ENCODE assay signal across 9 cellular contexts in genomic region chr14:104722938-104723650, GRCh38. TPM values are rescaled to one million over a fixed set of nuclear protein-coding genes. Genes with fewer than 3 reads are reported as not detected.
DNase-seq lines count a peak whose midpoint lies in the region; ATAC-seq, FAIRE-seq and TF ChIP-seq lines count a peak whose summit lies in the region.
"Had no signal": no experiment of that assay in that cellular context is flagged by ENCODE, and none has a peak within 500 bp of the region (broad histone marks: within the 10 kb centered on the region; RNA-seq: fewer than 3 reads in every experiment).

No MANE protein-coding gene starts in this region.

- RAD21 ChIA-PET in GM12878 (lab: Charles Lee; ENCODE audit: unreplicated experiment): no interaction called here

- POLR2A ChIA-PET in GM12878 (lab: Charles Lee): no interaction called here

- H3K4me3 Mint-ChIP-seq in stimulated activated naive B cell treated with anti-CD40 and anti-IgM and Interleukin-4, amounts not matched to agents 10 μg/mL and 1 μg/mL and 100 μg/mL, for 72 hours: no peak overlapping the region

- peaks cover 0 to 23% (median 12%) of the 10 kb centered on the region in 9 donors for H3K36me3 ChIP-seq in heart left ventricle
- no peaks in the 10 kb centered on the region for H3K36me3 ChIP-seq in GM12878 (ENCODE audit: control insufficient read depth in 2 of 2, insufficient read depth in 2 of 2, low read length in 1 of 2)
- no peaks in the 10 kb centered on the region for H3K36me3 ChIP-seq in mucosa of descending colon (ENCODE audit: low read depth)
- H3K36me3 ChIP-seq in urinary bladder (ENCODE audit: insufficient read depth): peaks cover 1% of the 10 kb centered on the region
- H3K36me3 ChIP-seq: thyroid gland had no signal

- H4K20me1 ChIP-seq in GM12878 (ENCODE audit: control insufficient read depth, insufficient read depth): no peaks in the 10 kb centered on the region

- H3K9ac ChIP-seq in GM12878 (ENCODE audit: control insufficient read depth, insufficient read depth, low read length): no peak overlapping the region

- SMC1A ChIA-PET in GM12878 (lab: Charles Lee; ENCODE audit: uncharacterized antibody, unreplicated experiment): no interaction called here

- intact Hi-C loops in heart left ventricle (cut with DNase I): loop anchor here in 2 of 10 donors (1.0 to 10.0 kb wide), 2 partner anchors 29 to 138 kb away; no protein-coding TSS in a partner anchor
- intact Hi-C loops in left cardiac atrium (cut with DNase I): no loop called here
- intact Hi-C loops in GM12878 (cut with micrococcal nuclease; ENCODE audit: unreplicated experiment): no loop called here
- intact Hi-C loops in mucosa of descending colon (cut with DNase I, micrococcal nuclease): no loop called here

- no TSS peak for BruUV-seq in GM12878 (replicated peaks; lab: Mats Ljungman, UMichigan)

- H3K27ac Mint-ChIP-seq in stimulated activated naive B cell treated with anti-CD40 and anti-IgM and Interleukin-4, amounts not matched to agents 10 μg/mL and 1 μg/mL and 100 μg/mL, for 72 hours: no peak overlapping the region

- H3K4me1 Mint-ChIP-seq in stimulated activated naive B cell treated with anti-CD40 and anti-IgM and Interleukin-4, amounts not matched to agents 10 μg/mL and 1 μg/mL and 100 μg/mL, for 72 hours: peaks cover 3 to 7% of the 10 kb centered on the region in 2 donors

- peak overlapping the region; percentile 69 to 98 (median 90) for H3K27ac ChIP-seq in heart left ventricle
- no peak overlapping the region for H3K27ac ChIP-seq in GM12878 (ENCODE audit: control insufficient read depth, insufficient read depth)
- H3K27ac ChIP-seq in urinary bladder (ENCODE audit: low read depth): no peak overlapping the region

- TF ChIP-seq EP300 in GM12878 (IDR thresholded peaks at IDR 0.05; ENCODE audit: borderline replicate concordance in 1 of 2, control insufficient read depth in 1 of 2, low read depth in 2 of 2, low read length in 2 of 2): no peak

- H3K9me3 ChIP-seq in heart left ventricle: no peaks in the 10 kb centered on the region
- no peaks in the 10 kb centered on the region for H3K9me3 ChIP-seq in GM12878 (replicated peaks; ENCODE audit: control insufficient read depth, insufficient read depth, low read length)
- H3K9me3 ChIP-seq in mucosa of descending colon: no peaks in the 10 kb centered on the region
- H3K9me3 ChIP-seq: thyroid gland had no signal

- no peak for TF ChIP-seq RAD21 in GM12878 (IDR thresholded peaks at IDR 0.05; ENCODE audit: insufficient read depth, low read depth, low read length)

- WGBS in heart left ventricle, 4 donors: 55 to 63% (median 60%) methylated on average over 6 to 26 of the region's 26 CpGs
- WGBS in GM12878 (ENCODE audit: insufficient coverage, insufficient replicate concordance, low lambda C conversion rate, missing lambda C conversion rate): 31% methylated on average over 25 of the region's 26 CpGs
- 58% methylated on average over 26 of the region's 26 CpGs for WGBS in urinary bladder

- CTCF ChIA-PET in GM12878 (lab: Yijun Ruan, JAX): interaction anchor here (0.6 to 1.2 kb wide), 2 partner anchors 14 to 103 kb away, joined by 4 to 5 read pairs; no protein-coding TSS in a partner anchor

- peaks cover 0 to 6% of the 10 kb centered on the region in 2 donors for H3K36me3 Mint-ChIP-seq in stimulated activated naive B cell treated with anti-CD40 and anti-IgM and Interleukin-4, amounts not matched to agents 10 μg/mL and 1 μg/mL and 100 μg/mL, for 72 hours

- H3K4me2 ChIP-seq in GM12878 (ENCODE audit: control insufficient read depth, insufficient read depth): peak overlapping the region; percentile 87

- no peak for ATAC-seq in heart left ventricle
- no peak for ATAC-seq in left cardiac atrium
- peak; percentile 2; the same call in 1 of the 3 replicates for ATAC-seq in GM12878
- ATAC-seq in mucosa of descending colon: peak; percentile 45
- ATAC-seq in GM18498 (IDR thresholded peaks at IDR 0.05; ENCODE audit: unreplicated experiment): no peak
- no peak for ATAC-seq in stimulated activated naive B cell treated with anti-CD40 and anti-IgM and Interleukin-4, amounts not matched to agents 10 μg/mL and 1 μg/mL and 100 μg/mL, for 72 hours (replicated peaks)

- peak overlapping the region in 9 of 12 donors; percentile 63 to 96 (median 80) for H3K4me3 ChIP-seq in heart left ventricle
- H3K4me3 ChIP-seq in GM12878: no peak overlapping the region; the same call in 1 of the 2 replicates
- H3K4me3 ChIP-seq in mucosa of descending colon: no peak overlapping the region
- H3K4me3 ChIP-seq in urinary bladder (ENCODE audit: low read depth, low read length): peak overlapping the region; percentile 78

- FAIRE-seq in GM12878 (lab: Jason Lieb, UNC): no peak

- H3K4me1 ChIP-seq in heart left ventricle: peaks cover 3 to 81% (median 44%) of the 10 kb centered on the region in 12 donors
- no peaks in the 10 kb centered on the region for H3K4me1 ChIP-seq in GM12878 (ENCODE audit: control insufficient read depth, insufficient read depth, low read length)
- peaks cover 20% of the 10 kb centered on the region for H3K4me1 ChIP-seq in mucosa of descending colon (ENCODE audit: low read depth)
- no peaks in the 10 kb centered on the region for H3K4me1 ChIP-seq in urinary bladder (ENCODE audit: insufficient read depth)

- peaks cover 8 to 19% of the 10 kb centered on the region in 2 donors for H3K27me3 Mint-ChIP-seq in stimulated activated naive B cell treated with anti-CD40 and anti-IgM and Interleukin-4, amounts not matched to agents 10 μg/mL and 1 μg/mL and 100 μg/mL, for 72 hours

- H3K27me3 ChIP-seq in heart left ventricle (no peaks in the 10 kb centered on the region), GM12878 (replicated peaks in 1 of 2; ENCODE audit: control insufficient read depth in 2 of 2, insufficient read depth in 2 of 2, low read length in 1 of 2) (peaks cover 0 to 4% of the 10 kb centered on the region in 2 experiments; a peak in 1 of 4 replicates)
- H3K27me3 ChIP-seq: thyroid gland had no signal

- no peak for DNase-seq in heart left ventricle
- DNase-seq in left cardiac atrium: no peak
- DNase-seq in GM12878 (ENCODE audit: low read depth, low spot score): no peak
- DNase-seq in mucosa of descending colon: no peak
- no peak for DNase-seq in activated naive CD4-positive, alpha-beta T cell treated with anti-CD3 and anti-CD28 coated beads, Interleukin-2, amount 50 U/mL, for 16 hours
- no peak for DNase-seq in stimulated activated naive B cell treated with anti-CD40 and anti-IgM and Interleukin-4, amounts not matched to agents 10 μg/mL and 1 μg/mL and 100 μg/mL, for 72 hours

- no peaks in the 10 kb centered on the region for H3K79me2 ChIP-seq in GM12878 (ENCODE audit: control insufficient read depth, insufficient read depth, low read length)

- in situ Hi-C loops in GM12878 (cut with MboI): no loop called here

- H2AFZ ChIP-seq in GM12878 (ENCODE audit: control insufficient read depth, low read depth, low read length): no peak overlapping the region

- no peaks in the 10 kb centered on the region for H3K9me3 Mint-ChIP-seq in stimulated activated naive B cell treated with anti-CD40 and anti-IgM and Interleukin-4, amounts not matched to agents 10 μg/mL and 1 μg/mL and 100 μg/mL, for 72 hours

- no peak for TF ChIP-seq CTCF in heart left ventricle (IDR thresholded peaks at IDR 0.05)
- TF ChIP-seq CTCF in GM12878 (IDR thresholded peaks at IDR 0.05 in 2 of 3, conservative IDR thresholded peaks at IDR 0.05 in 1 of 3; ENCODE audit: control insufficient read depth in 2 of 3, extremely low read depth in 1 of 3, insufficient read depth in 1 of 3, low read depth in 3 of 3, low read length in 3 of 3): no peak
- TF ChIP-seq CTCF in mucosa of descending colon (IDR thresholded peaks at IDR 0.05): no peak

- TF ChIP-seq POLR2A in heart left ventricle (IDR thresholded peaks at IDR 0.05) (no peak), GM12878 (IDR thresholded peaks at IDR 0.05; ENCODE audit: low read depth, low read length) (no peak)

RNA-seq across cellular contexts. Expression of gene ADSS1, which starts 0.9 kb away (rescaled TPM):
- 100 to 1,000 TPM in 8 of 9 donors, 10 to 100 TPM in 1; 78.9 to 247 (median 160) TPM for total RNA-seq in heart left ventricle
- 100 to 1,000 TPM in 1 of 2 donors, 10 to 100 TPM in 1; 64.7 to 258 TPM for polyA plus RNA-seq in heart left ventricle
- total RNA-seq in left cardiac atrium: 100 to 1,000 TPM in 1 of 2 donors, 10 to 100 TPM in 1; 86.2 to 102 TPM
- total RNA-seq in GM12878 (2013; cell fraction: nucleolus; rRNA removed): 0.96 TPM in 1 of 2 replicates, not detected in the other
- total RNA-seq in GM12878 (2014; rRNA removed): not detected in 2 replicates
- total RNA-seq in GM12878 (2014; rRNA removed; fragmentation: Illumina TruSeq; extraction: Trizol): not detected in 2 replicates
- 0.28 TPM in 1 of 2 replicates, not detected in the other for total RNA-seq in GM12878 (2021)
- polyA plus RNA-seq in GM12878 (2011; ENCODE audit: low read depth): not detected
- 0.19 and 0.39 TPM in 2 replicates for polyA plus RNA-seq in GM12878 (2011; rRNA removed)
- polyA plus RNA-seq in GM12878 (2011; cell fraction: cytosol; rRNA removed): 0.08 and 0.21 TPM in 2 replicates
- 0.87 and 1.3 TPM in 2 replicates for polyA plus RNA-seq in GM12878 (2011; cell fraction: nucleus; rRNA removed)
- polyA plus RNA-seq in GM12878 (2012): 0.22 and 0.65 TPM in 2 replicates
- 0.12 TPM in 1 of 2 replicates, not detected in the other for polyA plus RNA-seq in GM12878 (2014; fragmentation: Illumina TruSeq; extraction: Trizol)
- polyA plus RNA-seq in GM12878 (2014; fragmentation: Nextera tagmentation; extraction: Ambion mirVana): under 1 TPM in 1 of 2 experiments, not detected in 1; 0.11 TPM
- 0.45 TPM in 1 of 2 replicates, not detected in the other for polyA plus RNA-seq in GM12878 (2014; rRNA removed)
- polyA plus RNA-seq in GM12878 (2016; fragmentation: Nextera tagmentation; extraction: Ambion mirVana): not detected
- polyA minus RNA-seq in GM12878 (2011; rRNA and poly(A)+ RNA removed): 0.10 TPM in 1 of 2 replicates, not detected in the other
- polyA minus RNA-seq in GM12878 (2011; cell fraction: cytosol; rRNA and poly(A)+ RNA removed): not detected in 2 replicates
- 0.38 TPM in 1 of 2 replicates, not detected in the other for polyA minus RNA-seq in GM12878 (2011; cell fraction: nucleus; rRNA and poly(A)+ RNA removed)
- total RNA-seq in mucosa of descending colon: 1 to 10 TPM; 2.0 to 6.0 (median 4.2) TPM
- 5.4 TPM for total RNA-seq in urinary bladder
- 8.4 TPM for polyA plus RNA-seq in urinary bladder

RNA-seq across cellular contexts. Expression of gene SIVA1, which starts 29.9 kb away (rescaled TPM):
- total RNA-seq in heart left ventricle: 100 to 1,000 TPM in 2 of 9 donors, 10 to 100 TPM in 7; 41.0 to 203 (median 53.9) TPM
- polyA plus RNA-seq in heart left ventricle: 100 to 1,000 TPM; 126 to 191 TPM
- 10 to 100 TPM; 67.6 to 68.7 TPM for total RNA-seq in left cardiac atrium
- total RNA-seq in GM12878 (2013; cell fraction: nucleolus; rRNA removed): 37.5 and 51.8 TPM in 2 replicates
- total RNA-seq in GM12878 (2014; rRNA removed): 182 and 197 TPM in 2 replicates
- 18.8 and 26.6 TPM in 2 replicates for total RNA-seq in GM12878 (2014; rRNA removed; fragmentation: Illumina TruSeq; extraction: Trizol)
- total RNA-seq in GM12878 (2021): 128 and 137 TPM in 2 replicates
- 32.1 TPM for polyA plus RNA-seq in GM12878 (2011; ENCODE audit: low read depth)
- polyA plus RNA-seq in GM12878 (2011; rRNA removed): 29.6 and 75.5 TPM in 2 replicates
- 159 and 299 TPM in 2 replicates for polyA plus RNA-seq in GM12878 (2011; cell fraction: cytosol; rRNA removed)
- polyA plus RNA-seq in GM12878 (2011; cell fraction: nucleus; rRNA removed): 166 and 180 TPM in 2 replicates
- 63.7 and 67.4 TPM in 2 replicates for polyA plus RNA-seq in GM12878 (2012)
- polyA plus RNA-seq in GM12878 (2014; fragmentation: Illumina TruSeq; extraction: Trizol): 4.0 and 7.6 TPM in 2 replicates
- polyA plus RNA-seq in GM12878 (2014; fragmentation: Nextera tagmentation; extraction: Ambion mirVana): 10 to 100 TPM in 1 of 2 experiments, 1 to 10 TPM in 1; 4.6 to 30.6 TPM
- 173 and 207 TPM in 2 replicates for polyA plus RNA-seq in GM12878 (2014; rRNA removed)
- 100 to 1,000 TPM; 270 to 282 TPM for polyA plus RNA-seq in GM12878 (2016; fragmentation: Nextera tagmentation; extraction: Ambion mirVana)
- polyA minus RNA-seq in GM12878 (2011; rRNA and poly(A)+ RNA removed): 23.3 and 46.5 TPM in 2 replicates
- polyA minus RNA-seq in GM12878 (2011; cell fraction: cytosol; rRNA and poly(A)+ RNA removed): 29.1 and 29.4 TPM in 2 replicates
- 18.7 and 28.8 TPM in 2 replicates for polyA minus RNA-seq in GM12878 (2011; cell fraction: nucleus; rRNA and poly(A)+ RNA removed)
- total RNA-seq in mucosa of descending colon: 10 to 100 TPM; 38.7 to 82.4 (median 60.4) TPM
- total RNA-seq in urinary bladder: 39.9 TPM
- polyA plus RNA-seq in urinary bladder: 280 TPM

RNA-seq across cellular contexts. Expression of gene INF2, which starts 33.7 kb away (rescaled TPM):
- total RNA-seq in heart left ventricle (10 to 100 TPM; 26.0 to 58.9 (median 28.8) TPM), left cardiac atrium (10 to 100 TPM; 44.4 to 44.7 TPM), GM12878 (2014; rRNA removed) (16.3 and 21.1 TPM in 2 replicates), GM12878 (2014; rRNA removed; fragmentation: Illumina TruSeq; extraction: Trizol) (5.7 and 5.8 TPM in 2 replicates), GM12878 (2021) (42.7 and 43.2 TPM in 2 replicates), mucosa of descending colon (100 to 1,000 TPM; 132 to 216 (median 176) TPM), urinary bladder (20.6 TPM)
- polyA plus RNA-seq in heart left ventricle (10 to 100 TPM; 27.3 to 32.5 TPM), GM12878 (2011; rRNA removed) (3.8 and 7.6 TPM in 2 replicates), GM12878 (2014; fragmentation: Illumina TruSeq; extraction: Trizol) (2.7 and 5.3 TPM in 2 replicates), GM12878 (2014; fragmentation: Nextera tagmentation; extraction: Ambion mirVana) (1 to 10 TPM in 1 of 2 experiments, under 1 TPM in 1; 0.72 to 2.1 TPM), GM12878 (2014; rRNA removed) (28.2 and 33.9 TPM in 2 replicates), GM12878 (2016; fragmentation: Nextera tagmentation; extraction: Ambion mirVana) (1 to 10 TPM; 8.9 to 9.1 TPM), urinary bladder (54.2 TPM)
- 37.0 and 50.2 TPM in 2 replicates for total RNA-seq in GM12878 (2013; cell fraction: nucleolus; rRNA removed)
- 3.7 TPM for polyA plus RNA-seq in GM12878 (2011; ENCODE audit: low read depth)
- polyA plus RNA-seq in GM12878 (2011; cell fraction: cytosol; rRNA removed): 10.7 and 17.5 TPM in 2 replicates
- 60.3 and 71.2 TPM in 2 replicates for polyA plus RNA-seq in GM12878 (2011; cell fraction: nucleus; rRNA removed)
- 14.3 and 21.6 TPM in 2 replicates for polyA plus RNA-seq in GM12878 (2012)
- 6.9 and 11.0 TPM in 2 replicates for polyA minus RNA-seq in GM12878 (2011; rRNA and poly(A)+ RNA removed)
- polyA minus RNA-seq in GM12878 (2011; cell fraction: cytosol; rRNA and poly(A)+ RNA removed): 4.5 and 10.3 TPM in 2 replicates
- polyA minus RNA-seq in GM12878 (2011; cell fraction: nucleus; rRNA and poly(A)+ RNA removed): 9.9 and 14.4 TPM in 2 replicates

Comparison
In these comparisons a context has a peak if more than half of its experiments do, and no peak if none do; other contexts are left out.
1. ATAC-seq: peak in GM12878 (single experiment) and mucosa of descending colon (single experiment); none in heart left ventricle (0 of 4), left cardiac atrium (0 of 2), GM18498 (single experiment) and stimulated activated naive B cell treated with anti-CD40 and anti-IgM and Interleukin-4, amounts not matched to agents 10 μg/mL and 1 μg/mL and 100 μg/mL, for 72 hours (0 of 2).
2. H3K27ac ChIP-seq: peak in heart left ventricle (12 of 12); none in GM12878 (single experiment) and urinary bladder (single experiment).
3. H3K4me3 ChIP-seq: peak in heart left ventricle (9 of 12) and urinary bladder (single experiment); none in GM12878 (single experiment) and mucosa of descending colon (single experiment).
4. RNA of gene ADSS1, which starts 0.9 kb away (total RNA-seq): 78.9 to 247 TPM in heart left ventricle and 86.2 to 102 TPM in left cardiac atrium; 5.4 TPM in urinary bladder (single experiment), 2.0 to 6.0 TPM in mucosa of descending colon and 0.28 to 0.96 TPM in GM12878; every median in the first group is over 10 times any median in the second.